8 cellular contexts compared by ENCODE assay signal in the genomic region with DNA sequence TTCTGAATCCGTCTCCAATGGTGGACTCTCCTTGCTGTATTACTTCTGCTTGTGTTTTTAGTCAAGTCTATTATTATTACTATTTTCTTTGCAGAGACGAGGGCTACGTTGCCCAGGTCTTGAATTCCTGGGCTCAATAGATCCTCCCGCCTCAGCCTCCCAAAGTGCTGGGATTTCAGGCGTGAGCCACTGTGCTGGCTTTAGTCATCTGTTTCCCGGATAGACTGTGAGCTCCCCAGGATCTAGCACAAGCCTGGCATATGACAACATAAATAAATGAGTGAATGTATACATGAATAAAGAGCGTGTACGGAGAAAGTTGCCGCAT.
DNase-seq lines count a peak whose midpoint lies in the region; ATAC-seq and TF ChIP-seq lines count a peak whose summit lies in the region.

No MANE protein-coding gene starts in this region.

- H3K36me3 Mint-ChIP-seq in memory B cell = no peaks in the 10 kb centered on the region

- peaks cover 27% of the 10 kb centered on the region for H3K4me1 Mint-ChIP-seq in memory B cell

- H3K27me3 ChIP-seq in BLaER1 treated with 17β-estradiol and CSF1 and Interleukin-3, amounts not matched to agents 10 nM and 100 nM = no peaks in the 10 kb centered on the region

- H3K9ac ChIP-seq in BLaER1 treated with 17β-estradiol and CSF1 and Interleukin-3, amounts not matched to agents 10 nM and 100 nM = peak overlapping the region; percentile 86 to 95 (median 93); a peak in 21 of 22 replicates

- H3K27ac ChIP-seq in BLaER1 treated with 17β-estradiol and CSF1 and Interleukin-3, amounts not matched to agents 10 nM and 100 nM = peak overlapping the region in 10 of 11 experiments; percentile 31 to 92 (median 88); a peak in 13 of 22 replicates

- H3K9me3 ChIP-seq in BLaER1 treated with 17β-estradiol and CSF1 and Interleukin-3, amounts not matched to agents 10 nM and 100 nM (replicated peaks in 1 of 11) = no peaks in the 10 kb centered on the region

- H3K9me3 Mint-ChIP-seq in memory B cell = no peaks in the 10 kb centered on the region

- ATAC-seq in HG02981 (IDR thresholded peaks at IDR 0.05; ENCODE audit: unreplicated experiment) = peak; percentile 24
- no peak for ATAC-seq in memory B cell (ENCODE audit: low read depth)
- ATAC-seq in HG03442 (IDR thresholded peaks at IDR 0.05; ENCODE audit: unreplicated experiment) = no peak

- no peak for TF ChIP-seq CTCF in astrocyte of the spinal cord (IDR thresholded peaks at IDR 0.05; ENCODE audit: low read depth, low read length)

- H3K27ac Mint-ChIP-seq in memory B cell = peak overlapping the region; percentile 98

- DNase-seq in astrocyte of the spinal cord (ENCODE audit: low read depth, low spot score) = no peak
- no peak for DNase-seq in memory B cell (ENCODE audit: low spot score in 2 of 2)
- no peak for DNase-seq in middle frontal gyrus (ENCODE audit: extremely low spot score, low spot score)
- DNase-seq in NCI-H69 (lab: John Stamatoyannopoulos, UW) = no peak
- no peak for DNase-seq in HUDEP-2 (lab: John Stamatoyannopoulos, UW; ENCODE audit: unreplicated experiment in 76 of 76)

- peak overlapping the region; percentile 77 to 97 (median 92) for H3K4me3 ChIP-seq in BLaER1 treated with 17β-estradiol and CSF1 and Interleukin-3, amounts not matched to agents 10 nM and 100 nM
- peak overlapping the region; percentile 84 for H3K4me3 ChIP-seq in astrocyte of the spinal cord (ENCODE audit: low read depth, low read length)

- H3K4me3 Mint-ChIP-seq in memory B cell = peak overlapping the region; percentile 99

- H3K36me3 ChIP-seq in BLaER1 treated with 17β-estradiol and CSF1 and Interleukin-3, amounts not matched to agents 10 nM and 100 nM = peaks cover 0 to 26% (median 11%) of the 10 kb centered on the region in 11 experiments; a peak in 14 of 22 replicates

- in situ Hi-C loops in astrocyte of the spinal cord (cut with HindIII; ENCODE audit: low sequenced_read_pairs) = no loop called here

- H3K4me2 ChIP-seq in BLaER1 treated with 17β-estradiol and CSF1 and Interleukin-3, amounts not matched to agents 10 nM and 100 nM = peak overlapping the region; percentile 68 to 89 (median 80)

- no peaks in the 10 kb centered on the region for H3K27me3 Mint-ChIP-seq in memory B cell

- peaks cover 20 to 39% (median 27%) of the 10 kb centered on the region in 10 experiments for H3K4me1 ChIP-seq in BLaER1 treated with 17β-estradiol and CSF1 and Interleukin-3, amounts not matched to agents 10 nM and 100 nM

- peaks cover 0 to 37% (median 30%) of the 10 kb centered on the region in 11 experiments; a peak in 19 of 22 replicates for H4K20me1 ChIP-seq in BLaER1 treated with 17β-estradiol and CSF1 and Interleukin-3, amounts not matched to agents 10 nM and 100 nM
